Comparison of ENCODE assay signal across 10 cellular contexts in the genomic region with DNA sequence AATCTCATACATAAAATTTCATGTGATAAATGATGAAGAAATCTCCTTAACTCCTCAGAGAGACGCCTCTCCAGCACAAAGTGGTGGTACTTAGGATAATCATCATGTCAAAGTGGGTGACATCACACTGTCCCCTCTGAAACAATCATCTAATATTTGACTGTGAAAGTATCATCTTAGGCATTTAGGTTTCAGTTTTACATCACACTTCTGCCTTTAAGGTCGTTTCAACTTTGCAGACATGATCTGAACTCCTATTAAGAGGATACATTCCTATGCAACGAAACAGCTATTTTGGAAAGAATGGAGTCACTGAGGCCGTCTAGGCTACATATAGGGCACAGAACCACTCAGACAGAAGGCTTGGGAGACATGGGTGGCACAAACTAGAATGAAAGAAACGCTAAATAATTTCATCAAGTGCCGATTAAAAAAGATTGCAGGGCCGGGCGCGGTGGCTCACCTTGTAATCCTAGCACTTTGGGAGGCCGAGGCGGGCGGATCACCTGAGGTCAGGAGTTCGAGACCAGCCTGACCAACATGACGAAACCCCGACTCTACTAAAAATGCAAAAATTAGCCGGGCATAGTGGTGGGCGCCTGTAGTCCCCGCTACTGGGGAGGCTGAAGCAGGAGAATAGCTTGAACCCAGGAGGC. TPM values are rescaled to one million over a fixed set of nuclear protein-coding genes. Genes with fewer than 3 reads are reported as not detected.
DNase-seq lines count a peak whose midpoint lies in the region; ATAC-seq, FAIRE-seq and TF ChIP-seq lines count a peak whose summit lies in the region.
"Had no signal": no experiment of that assay in that cellular context is flagged by ENCODE, and none has a peak within 500 bp of the region (broad histone marks: within the 10 kb centered on the region; RNA-seq: fewer than 3 reads in every experiment).

No MANE protein-coding gene starts in this region.

- peak overlapping the region in 1 of 2 donors; percentile 0 for H3K27ac ChIP-seq in kidney (ENCODE audit: low read depth in 2 of 2, low read length in 2 of 2)
- H3K27ac ChIP-seq: C4-2B, cardiac muscle cell had no signal

- no peak for DNase-seq in activated CD4-positive, alpha-beta T cell treated with anti-CD3 and anti-CD28 coated beads for 36 hours
- no peak for DNase-seq in activated CD4-positive, alpha-beta T cell treated with anti-CD3 and anti-CD28 coated beads for 48 hours
- DNase-seq in kidney, result peak; percentile 37
- no peak for DNase-seq in stimulated activated CD4-positive, alpha-beta T cell treated with anti-CD3 and anti-CD28 coated beads, Interleukin-15, amount 100 ng/mL, for 24 hours
- DNase-seq in NCI-H1105 (lab: John Stamatoyannopoulos, UW), result no peak

- H3K27ac Mint-ChIP-seq in activated CD4-positive, alpha-beta T cell treated with anti-CD3 and anti-CD28 coated beads for 36 hours, result peak overlapping the region; percentile 90
- peak overlapping the region; percentile 85 for H3K27ac Mint-ChIP-seq in T-helper 1 cell treated with Interleukin-12 subunit alpha and Interleukin-12 subunit beta and Interleukin-4 antibody, amounts not matched to agents 30 μg/mL and 1 μg/mL, for 36 hours

- peaks cover 32 to 36% of the 10 kb centered on the region in 2 donors for H3K4me1 ChIP-seq in kidney (ENCODE audit: control insufficient read depth in 1 of 2, insufficient read depth in 1 of 2, low read depth in 1 of 2, low read length in 2 of 2)

- peak overlapping the region; percentile 89 for H3K4me3 Mint-ChIP-seq in activated CD4-positive, alpha-beta T cell treated with anti-CD3 and anti-CD28 coated beads for 36 hours
- H3K4me3 Mint-ChIP-seq in T-helper 1 cell treated with Interleukin-12 subunit alpha and Interleukin-12 subunit beta and Interleukin-4 antibody, amounts not matched to agents 30 μg/mL and 1 μg/mL, for 36 hours, result peak overlapping the region; percentile 89

- no peaks in the 10 kb centered on the region for H3K36me3 ChIP-seq in kidney (ENCODE audit: control insufficient read depth in 1 of 2, insufficient read depth in 2 of 2, low read length in 2 of 2)
- H3K36me3 ChIP-seq: cardiac muscle cell had no signal

- POLR2A ChIA-PET in activated CD4-positive, alpha-beta T cell treated with anti-CD3 and anti-CD28 coated beads for 36 hours (lab: Charles Lee), result interaction anchor here (0.9 to 7.5 kb wide), 4 partner anchors 12 to 261 kb away, joined by 3 to 67 read pairs (median 4); no protein-coding TSS in a partner anchor

- H3K4me3 ChIP-seq in kidney (ENCODE audit: low read length in 2 of 2), result no peak overlapping the region

- no peaks in the 10 kb centered on the region for H3K9me3 ChIP-seq in kidney (ENCODE audit: control insufficient read depth in 1 of 2, low read length in 2 of 2)

- no peaks in the 10 kb centered on the region for H3K9me3 Mint-ChIP-seq in activated CD4-positive, alpha-beta T cell treated with anti-CD3 and anti-CD28 coated beads for 36 hours (ENCODE audit: low read depth)
- no peaks in the 10 kb centered on the region for H3K9me3 Mint-ChIP-seq in T-helper 1 cell treated with Interleukin-12 subunit alpha and Interleukin-12 subunit beta and Interleukin-4 antibody, amounts not matched to agents 30 μg/mL and 1 μg/mL, for 36 hours

- TF ChIP-seq CTCF in kidney (IDR thresholded peaks at IDR 0.05; ENCODE audit: borderline replicate concordance, extremely low read depth, insufficient read depth), result no peak

- peak overlapping the region in 1 of 2 donors; percentile 6 for H3K9ac ChIP-seq in kidney (ENCODE audit: low read length in 2 of 2)

- peaks cover 16% of the 10 kb centered on the region for H3K36me3 Mint-ChIP-seq in activated CD4-positive, alpha-beta T cell treated with anti-CD3 and anti-CD28 coated beads for 36 hours (ENCODE audit: low read depth)
- peaks cover 33% of the 10 kb centered on the region for H3K36me3 Mint-ChIP-seq in T-helper 1 cell treated with Interleukin-12 subunit alpha and Interleukin-12 subunit beta and Interleukin-4 antibody, amounts not matched to agents 30 μg/mL and 1 μg/mL, for 36 hours (ENCODE audit: low read depth)

- intact Hi-C loops in activated CD4-positive, alpha-beta T cell treated with anti-CD3 and anti-CD28 coated beads for 36 hours (cut with DNase I, micrococcal nuclease), result loop anchor here (1.0 to 5.0 kb wide), 8 partner anchors 14 to 813 kb away; partner anchors contain the start of genes LANCL2 (in 1 of the 2), MRPS17 (in 1 of the 2) and SEC61G (in 1 of the 2)
- intact Hi-C loops in kidney (cut with DNase I), result no loop called here

- no peak for FAIRE-seq in kidney (lab: Jason Lieb, UNC)

- H3K27me3 Mint-ChIP-seq in activated CD4-positive, alpha-beta T cell treated with anti-CD3 and anti-CD28 coated beads for 36 hours, result no peaks in the 10 kb centered on the region
- H3K27me3 Mint-ChIP-seq in T-helper 1 cell treated with Interleukin-12 subunit alpha and Interleukin-12 subunit beta and Interleukin-4 antibody, amounts not matched to agents 30 μg/mL and 1 μg/mL, for 36 hours (ENCODE audit: low read depth), result no peaks in the 10 kb centered on the region

- CTCF ChIA-PET in activated CD4-positive, alpha-beta T cell treated with anti-CD3 and anti-CD28 coated beads for 36 hours (lab: Charles Lee), result interaction anchor here (0.8 to 1.8 kb wide), 5 partner anchors 11 to 62 kb away, joined by 3 to 10 read pairs (median 4); no protein-coding TSS in a partner anchor

- H3K4me1 Mint-ChIP-seq in activated CD4-positive, alpha-beta T cell treated with anti-CD3 and anti-CD28 coated beads for 36 hours, result peaks cover 79% of the 10 kb centered on the region
- H3K4me1 Mint-ChIP-seq in T-helper 1 cell treated with Interleukin-12 subunit alpha and Interleukin-12 subunit beta and Interleukin-4 antibody, amounts not matched to agents 30 μg/mL and 1 μg/mL, for 36 hours (ENCODE audit: low read depth), result peaks cover 69% of the 10 kb centered on the region

- peak; percentile 35 for ATAC-seq in activated CD4-positive, alpha-beta T cell treated with anti-CD3 and anti-CD28 coated beads for 36 hours
- ATAC-seq in HG02798 (IDR thresholded peaks at IDR 0.05; ENCODE audit: poor library complexity, unreplicated experiment) (peak; percentile 31), HG03039 (IDR thresholded peaks at IDR 0.05; ENCODE audit: unreplicated experiment) (no peak)

RNA-seq across cellular contexts. Expression of gene VOPP1, which starts 2.0 kb away (rescaled TPM):
- 10 to 100 TPM; 63.7 to 64.2 TPM for total RNA-seq in activated CD4-positive, alpha-beta T cell treated with anti-CD3 and anti-CD28 coated beads for 36 hours
- total RNA-seq in kidney, result 98.7 TPM
- polyA plus RNA-seq in kidney (ENCODE audit: insufficient read depth, low read depth, low replicate concordance), result 47.3 TPM
